21 cellular contexts compared by ENCODE assay signal in the genomic region with DNA sequence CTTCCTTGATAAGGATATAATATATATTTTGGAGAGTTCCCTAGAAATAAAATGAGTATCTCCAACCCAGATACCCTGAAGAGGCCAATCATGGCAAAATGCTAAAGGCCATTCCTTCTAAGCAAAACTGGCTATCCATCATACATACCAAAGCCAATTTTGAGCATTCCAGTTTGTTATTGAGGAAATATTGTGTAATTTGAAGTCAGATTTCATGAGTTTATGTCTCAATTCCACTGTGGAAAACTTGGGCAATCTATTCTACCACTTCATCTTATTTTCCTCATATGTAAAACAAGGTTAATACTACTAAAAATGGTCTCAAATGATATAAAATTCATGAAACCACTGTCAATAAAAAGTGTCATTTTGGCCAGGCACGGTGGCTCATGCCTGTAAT.
"Had no signal": no experiment of that assay in that cellular context is flagged by ENCODE, and none has a peak within 500 bp of the region (broad histone marks: within the 10 kb centered on the region; RNA-seq: fewer than 3 reads in every experiment).

No MANE protein-coding gene starts in this region.

- H3K27ac ChIP-seq: dorsolateral prefrontal cortex, heart left ventricle, suprapubic skin had no signal

- H3K36me3 Mint-ChIP-seq: immature natural killer cell had no signal

- ATAC-seq: heart left ventricle; natural killer cell treated with Interleukin-12 subunit alpha and Interleukin-12 subunit beta and Interleukin-15 and Interleukin-18, amount 100 ng/mL, for 72 hours; stimulated activated naive CD8-positive, alpha-beta T cell treated with anti-CD3 and anti-CD28 coated beads, Interleukin-15, Interleukin-2, amounts not matched to agents 100 U/mL and 50 U/mL, for 24 hours had no signal

- H3K4me3 Mint-ChIP-seq: activated CD4-positive, alpha-beta T cell treated with anti-CD3 and anti-CD28 coated beads, Interleukin-2, amount 10 ng/mL, durations not matched to agents 24 days and 14 days; activated naive CD8-positive, alpha-beta T cell treated with anti-CD3 and anti-CD28 coated beads, Interleukin-2, amount 10 ng/mL, durations not matched to agents 7 days and 5 days; activated T-helper 1 cell treated with anti-CD3 and anti-CD28 coated beads, Interleukin-12 subunit alpha, Interleukin-12 subunit beta, Interleukin-2, Interleukin-4 antibody, amounts not matched to agents 30 ng/mL and 10 ng/mL and 1 ng/mL, durations not matched to agents 14 hours and 24 hours and 36 hours; endodermal cell; immature natural killer cell; natural killer cell treated with Interleukin-12 subunit alpha and Interleukin-12 subunit beta and Interleukin-15 and Interleukin-18, amount 100 ng/mL, for 72 hours; T-helper 2 cell treated with Interferon-gamma antibody and Interleukin-4, amounts not matched to agents 5 μg/mL and 100 μg/mL, for 36 hours had no signal

- H3K4me3 ChIP-seq: dorsolateral prefrontal cortex, heart left ventricle, smooth muscle cell, suprapubic skin had no signal

- H3K9me3 Mint-ChIP-seq: activated CD4-positive, alpha-beta T cell treated with anti-CD3 and anti-CD28 coated beads, Interleukin-2, amount 10 ng/mL, durations not matched to agents 24 days and 14 days; activated naive CD8-positive, alpha-beta T cell treated with anti-CD3 and anti-CD28 coated beads, Interleukin-2, amount 10 ng/mL, durations not matched to agents 7 days and 5 days; activated T-helper 1 cell treated with anti-CD3 and anti-CD28 coated beads, Interleukin-12 subunit alpha, Interleukin-12 subunit beta, Interleukin-2, Interleukin-4 antibody, amounts not matched to agents 30 ng/mL and 10 ng/mL and 1 ng/mL, durations not matched to agents 14 hours and 24 hours and 36 hours; endodermal cell; immature natural killer cell; natural killer cell treated with Interleukin-12 subunit alpha and Interleukin-12 subunit beta and Interleukin-15 and Interleukin-18, amount 100 ng/mL, for 72 hours; T-helper 2 cell treated with Interferon-gamma antibody and Interleukin-4, amounts not matched to agents 5 μg/mL and 100 μg/mL, for 36 hours had no signal

- H3K9me3 ChIP-seq: heart left ventricle, suprapubic skin had no signal

- H3K27me3 ChIP-seq: dorsolateral prefrontal cortex, heart left ventricle, suprapubic skin had no signal

- H3K4me1 ChIP-seq: heart left ventricle, suprapubic skin had no signal

- DNase-seq: activated CD4-positive, alpha-beta T cell treated with anti-CD3 and anti-CD28 coated beads, Interleukin-2, amount 10 ng/mL, durations not matched to agents 24 days and 14 days; activated CD4-positive, CD25-positive, alpha-beta regulatory T cell; activated CD8-positive, alpha-beta memory T cell treated with anti-CD3 and anti-CD28 coated beads for 24 hours; activated naive CD4-positive, alpha-beta T cell; activated naive CD8-positive, alpha-beta T cell treated with anti-CD3 and anti-CD28 coated beads, Interleukin-2, amount 10 ng/mL, durations not matched to agents 7 days and 5 days; aorta; dorsolateral prefrontal cortex; endodermal cell; erythroblast; heart left ventricle; immature natural killer cell; mesendoderm; posterior cingulate gyrus; stimulated activated CD4-positive, alpha-beta T cell treated with anti-CD3 and anti-CD28 coated beads, Interleukin-4, amount 100 ng/mL, for 4 hours; stimulated activated CD8-positive, alpha-beta memory T cell treated with anti-CD3 and anti-CD28 coated beads, Interleukin-4, amount 100 ng/mL, for 48 hours; stimulated activated naive CD8-positive, alpha-beta T cell treated with anti-CD3 and anti-CD28 coated beads, Interleukin-15, Interleukin-2, amounts not matched to agents 100 U/mL and 50 U/mL, for 24 hours had no signal

- H3K4me2 ChIP-seq: smooth muscle cell had no signal

- H3K27me3 Mint-ChIP-seq: activated CD4-positive, alpha-beta T cell treated with anti-CD3 and anti-CD28 coated beads, Interleukin-2, amount 10 ng/mL, durations not matched to agents 24 days and 14 days; activated naive CD8-positive, alpha-beta T cell treated with anti-CD3 and anti-CD28 coated beads, Interleukin-2, amount 10 ng/mL, durations not matched to agents 7 days and 5 days; natural killer cell treated with Interleukin-12 subunit alpha and Interleukin-12 subunit beta and Interleukin-15 and Interleukin-18, amount 100 ng/mL, for 72 hours had no signal

- H3K4me1 Mint-ChIP-seq: endodermal cell, immature natural killer cell had no signal

- H3K27ac Mint-ChIP-seq: activated CD4-positive, alpha-beta T cell treated with anti-CD3 and anti-CD28 coated beads, Interleukin-2, amount 10 ng/mL, durations not matched to agents 24 days and 14 days; activated naive CD8-positive, alpha-beta T cell treated with anti-CD3 and anti-CD28 coated beads, Interleukin-2, amount 10 ng/mL, durations not matched to agents 7 days and 5 days; activated T-helper 1 cell treated with anti-CD3 and anti-CD28 coated beads, Interleukin-12 subunit alpha, Interleukin-12 subunit beta, Interleukin-2, Interleukin-4 antibody, amounts not matched to agents 30 ng/mL and 10 ng/mL and 1 ng/mL, durations not matched to agents 14 hours and 24 hours and 36 hours; endodermal cell; immature natural killer cell; natural killer cell treated with Interleukin-12 subunit alpha and Interleukin-12 subunit beta and Interleukin-15 and Interleukin-18, amount 100 ng/mL, for 72 hours; T-helper 2 cell treated with Interferon-gamma antibody and Interleukin-4, amounts not matched to agents 5 μg/mL and 100 μg/mL, for 36 hours had no signal

- H3K36me3 ChIP-seq: heart left ventricle, suprapubic skin had no signal
